Comparison of ENCODE assay signal across 8 cellular contexts in genomic region chr15:23566070-23567050, GRCh38. TPM values are rescaled to one million over a fixed set of nuclear protein-coding genes. Genes with fewer than 3 reads are reported as not detected.
DNase-seq lines count a peak whose midpoint lies in the region; ATAC-seq, FAIRE-seq and TF ChIP-seq lines count a peak whose summit lies in the region.

No MANE protein-coding gene starts in this region.

- H3K27ac ChIP-seq in A549 = peak overlapping the region; percentile 77 to 88
- H3K27ac ChIP-seq in HUES64 (ENCODE audit: low read depth, low read length) = no peak overlapping the region
- peak overlapping the region; percentile 39 for H3K27ac ChIP-seq in cingulate gyrus (ENCODE audit: low read depth, low read length)
- peak overlapping the region; percentile 83 for H3K27ac ChIP-seq in skeletal muscle tissue (ENCODE audit: low read depth, low read length)

- H3K4me3 ChIP-seq in A549 (peak overlapping the region; percentile 64), HUES64 (ENCODE audit: low read length) (peak overlapping the region; percentile 21; the same call in 1 of the 2 replicates), skeletal muscle tissue (ENCODE audit: low read length in 3 of 3) (peak overlapping the region; percentile 50 to 77 (median 77))

- H3K9ac ChIP-seq in HUES64 (ENCODE audit: low read depth, low read length) (no peak overlapping the region), skeletal muscle tissue (ENCODE audit: low read depth in 1 of 3, low read length in 3 of 3) (peak overlapping the region; percentile 79 to 88 (median 85))

- TF ChIP-seq RAD21 in A549 (conservative IDR thresholded peaks at IDR 0.05 in 1 of 2, IDR thresholded peaks at IDR 0.05 in 1 of 2) = no peak

- POLR2A ChIA-PET in A549 (lab: Yijun Ruan, JAX) = no interaction called here

- no peaks in the 10 kb centered on the region for H3K27me3 ChIP-seq in HUES64 (ENCODE audit: insufficient read depth, low read length)
- H3K27me3 ChIP-seq in skeletal muscle tissue (ENCODE audit: control insufficient read depth in 3 of 3, insufficient read depth in 3 of 3, low read length in 3 of 3) = peaks cover 0 to 9% (median 6%) of the 10 kb centered on the region in 3 donors

- peak in 1 of 2 experiments; percentile 35 for DNase-seq in A549 (ENCODE audit: low read depth in 1 of 2, low spot score in 1 of 2)
- DNase-seq in SK-N-DZ (ENCODE audit: low spot score) = peak; percentile 37
- DNase-seq in AG20443 (ENCODE audit: low spot score) = no peak
- no peak for DNase-seq in mesenteric fat pad (ENCODE audit: low spot score)
- no peak for DNase-seq in NOMO-1 (lab: John Stamatoyannopoulos, UW; ENCODE audit: unreplicated experiment in 2 of 2)

- ATAC-seq in A549 = peak; percentile 15 to 68; a peak in 4 of 6 replicates

- H3K4me1 ChIP-seq in A549 (no peaks in the 10 kb centered on the region; the same call in 2 of the 3 replicates), HUES64 (ENCODE audit: insufficient read depth, low read length) (peaks cover 9% of the 10 kb centered on the region; the same call in 1 of the 2 replicates), skeletal muscle tissue (ENCODE audit: control insufficient read depth in 3 of 3, insufficient read depth in 3 of 3, low read length in 3 of 3) (peaks cover 0 to 12% (median 3%) of the 10 kb centered on the region in 3 donors)

- no peak for TF ChIP-seq EP300 in A549 (IDR thresholded peaks at IDR 0.05)

- H3K9me3 ChIP-seq in A549 = 0 out of 3 replicates have a peak, but pooled peaks cover 3% of the 10 kb centered on the region
- H3K9me3 ChIP-seq in HUES64 (ENCODE audit: insufficient read depth, low read depth, low read length) = peaks cover 64% of the 10 kb centered on the region
- no peaks in the 10 kb centered on the region for H3K9me3 ChIP-seq in skeletal muscle tissue (ENCODE audit: control insufficient read depth in 3 of 3, low read length in 3 of 3)

- 70% methylated on average over 31 of the region's 31 CpGs for WGBS in A549 (ENCODE audit: missing lambda C conversion rate)
- 93% methylated on average over 31 of the region's 31 CpGs for WGBS in HUES64

- H3K36me3 ChIP-seq in HUES64 (ENCODE audit: insufficient read depth, low read length) (no peaks in the 10 kb centered on the region), skeletal muscle tissue (ENCODE audit: control insufficient read depth in 3 of 3, insufficient read depth in 3 of 3, low read length in 3 of 3) (no peaks in the 10 kb centered on the region)

- TF ChIP-seq CTCF in A549 (IDR thresholded peaks at IDR 0.05) = no peak

- CTCF ChIA-PET in A549 (lab: Yijun Ruan, JAX) = no interaction called here

- peak; percentile 38 for TF ChIP-seq POLR2A in A549 (IDR thresholded peaks at IDR 0.05; ENCODE audit: low read length)

- FAIRE-seq in A549 (lab: Jason Lieb, UNC) = no peak

- H3K4me2 ChIP-seq in A549 = peak overlapping the region; percentile 54

TF ChIP-seq in A549, 52 proteins besides CTCF, POLR2A, EP300 and RAD21:
- TF ChIP-seq GATA3 (IDR thresholded peaks at IDR 0.05; ENCODE audit: borderline replicate concordance) (no peak), RNF2 (IDR thresholded peaks at IDR 0.05; ENCODE audit: borderline replicate concordance, low read depth) (no peak), PBX3 (IDR thresholded peaks at IDR 0.05) (no peak), NPAS2 (CRISPR knock-in tag; IDR thresholded peaks at IDR 0.05; ENCODE audit: borderline replicate concordance) (no peak), SMC3 (IDR thresholded peaks at IDR 0.05) (no peak), FOXS1 (CRISPR knock-in tag; IDR thresholded peaks at IDR 0.05) (no peak), SREBF2 (IDR thresholded peaks at IDR 0.05) (no peak), HOXB5 (CRISPR knock-in tag; IDR thresholded peaks at IDR 0.05) (no peak), RCOR1 (IDR thresholded peaks at IDR 0.05; ENCODE audit: low read depth, low read length) (no peak), NFE2L2 (conservative IDR thresholded peaks at IDR 0.05; ENCODE audit: low read length) (no peak), BHLHE40 (IDR thresholded peaks at IDR 0.05; ENCODE audit: low read depth, low read length) (no peak)

RNA-seq across cellular contexts. Expression of gene MKRN3, which starts 0.9 kb away (rescaled TPM):
- 3.0 and 3.7 TPM in 2 replicates for polyA plus RNA-seq in A549 (2011; rRNA removed)
- polyA plus RNA-seq in A549 (2012; cell fraction: cytosol; rRNA removed) = 2.6 and 3.1 TPM in 2 replicates
- polyA plus RNA-seq in A549 (2012; cell fraction: nucleus; rRNA removed) = 3.5 and 5.0 TPM in 2 replicates
- 3.3 to 4.7 TPM (median 3.6 TPM) in 3 replicates for polyA plus RNA-seq in A549 (2017; fragmentation: RNase III; extraction: RNeasy Plus Mini Kit Qiagen cat#74134 plus additional on column Dnase treatment)
- polyA minus RNA-seq in A549 (2011; rRNA and poly(A)+ RNA removed) = 5.9 and 7.2 TPM in 2 replicates
- polyA plus RNA-seq in HUES64 (2013, experiment 1 of 2) = not detected
- polyA plus RNA-seq in HUES64 (2013, experiment 2 of 2) = not detected
- 2.6 and 3.1 TPM in 2 replicates for polyA plus RNA-seq in SK-N-DZ (2014; cell fraction: cytosol; rRNA removed)
- 5.4 and 5.6 TPM in 2 replicates for polyA plus RNA-seq in SK-N-DZ (2014; cell fraction: nucleus; rRNA removed)
- 1.6 TPM for total RNA-seq in skeletal muscle tissue
- not detected for total RNA-seq in mesenteric fat pad

Comparison
In these comparisons a context has a peak if more than half of its experiments do, and no peak if none do; other contexts are left out.
1. H3K4me3 ChIP-seq: peak in every context shown above with its lines; median percentile 77 in skeletal muscle tissue; 64 in A549; 21 in HUES64.